ENCODE assay signal across 19 cellular contexts in the genomic region with DNA sequence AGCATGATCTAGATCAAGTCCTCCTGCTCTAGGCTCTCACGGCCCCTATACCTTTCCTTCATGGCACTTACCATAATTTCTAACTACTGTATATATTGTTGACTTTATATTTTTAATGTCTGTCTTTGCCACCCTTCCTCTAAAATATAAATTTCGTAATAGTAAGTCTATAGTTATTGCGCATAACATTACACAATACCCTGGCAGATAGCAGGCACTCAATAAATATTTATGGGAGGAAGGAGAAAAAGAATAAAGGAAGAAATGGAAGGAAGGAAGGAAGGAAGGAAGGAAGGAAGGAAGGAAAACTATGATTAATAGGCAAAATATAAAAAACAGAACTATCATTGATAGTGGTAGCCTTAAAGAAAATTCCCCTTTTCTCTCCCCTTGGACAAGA.
"Had no signal": no experiment of that assay in that cellular context is flagged by ENCODE, and none has a peak within 500 bp of the region (broad histone marks: within the 10 kb centered on the region; RNA-seq: fewer than 3 reads in every experiment).

No MANE protein-coding gene starts in this region.

- H3K4me3 ChIP-seq: PC-9, Peyer's patch, SJCRH30 had no signal

- H3K9me3 ChIP-seq: Peyer's patch had no signal

- H3K4me2 ChIP-seq: PC-9 had no signal

- H3K4me1 ChIP-seq: Peyer's patch had no signal

- H3K27ac ChIP-seq: PC-9, Peyer's patch, SJCRH30 had no signal

- DNase-seq: KBM-7, NCI-H1092, NCI-H1105 treated with DMSO at 0.1 percent for 48 hours, NCI-H1417 treated with DMSO at 0.1 percent for 48 hours, NCI-H146, NCI-H1694 treated with DMSO at 0.1 percent for 48 hours, NCI-H1930, NCI-H2081, NCI-H2107, NCI-H2227 treated with DMSO at 0.1 percent for 48 hours, NCI-H524, NCI-H526 treated with DMSO at 0.1 percent for 48 hours, NCI-H748 treated with DMSO at 0.1 percent for 48 hours, OCI-M1, PC-9, Peyer's patch, SHP77 treated with DMSO at 0.1 percent for 48 hours, SJCRH30 had no signal

- H3K27me3 ChIP-seq: Peyer's patch, SJCRH30 had no signal

- ATAC-seq: Right ventricle myocardium inferior had no signal

- H3K36me3 ChIP-seq: Peyer's patch, SJCRH30 had no signal

- H2AFZ ChIP-seq: PC-9 had no signal
